In genomic region chr5:2705861-2706260, GRCh38 we compare ENCODE assay signal across 24 cellular contexts. TPM values are rescaled to one million over a fixed set of nuclear protein-coding genes. Genes with fewer than 3 reads are reported as not detected.
"Had no signal": no experiment of that assay in that cellular context is flagged by ENCODE, and none has a peak within 500 bp of the region (broad histone marks: within the 10 kb centered on the region; RNA-seq: fewer than 3 reads in every experiment).

No MANE protein-coding gene starts in this region.

- H3K27me3 ChIP-seq: neural progenitor cell, neutrophil, pancreas, right lobe of liver, stomach, thyroid gland, tibial nerve, upper lobe of left lung, vagina had no signal

- H3K4me1 ChIP-seq: neural progenitor cell, pancreas, prostate gland, right lobe of liver, stomach, thyroid gland, tibial nerve, upper lobe of left lung, vagina had no signal

- H3K36me3 ChIP-seq: neural progenitor cell, neutrophil, pancreas, prostate gland, right lobe of liver, stomach, thoracic aorta, thyroid gland, tibial nerve, upper lobe of left lung, vagina had no signal

- H3K27ac ChIP-seq: neural progenitor cell, neutrophil, pancreas, prostate gland, right lobe of liver, skin epidermis, stomach, thoracic aorta, thyroid gland, tibial nerve, upper lobe of left lung, vagina had no signal

- H3K9me3 ChIP-seq: neutrophil, pancreas, prostate gland, right lobe of liver, stomach, thoracic aorta, thyroid gland, upper lobe of left lung, vagina had no signal

- H3K9ac ChIP-seq: neural progenitor cell had no signal

- H2AFZ ChIP-seq: neural progenitor cell had no signal

- H3K4me3 ChIP-seq: neural progenitor cell, pancreas, prostate gland, right lobe of liver, skin epidermis, stomach, thoracic aorta, thyroid gland, tibial nerve, upper lobe of left lung, vagina had no signal

- FAIRE-seq: pancreas, urothelium cell line had no signal

- H3K4me2 ChIP-seq: neural progenitor cell had no signal

- DNase-seq: naive thymus-derived CD4-positive, alpha-beta T cell; natural killer cell; nucleus accumbens; pancreas; right cardiac atrium; right lobe of liver; stimulated activated CD4-positive, alpha-beta T cell treated with anti-CD3 and anti-CD28 coated beads, Interleukin-15, amount 100 ng/mL, for 24 hours; stimulated activated CD4-positive, alpha-beta T cell treated with anti-CD3 and anti-CD28 coated beads, Interleukin-2, amount 100 ng/mL, for 24 hours; stimulated activated CD4-positive, alpha-beta T cell treated with anti-CD3 and anti-CD28 coated beads, Interleukin-2, amount 100 ng/mL, for 48 hours; stimulated activated CD4-positive, alpha-beta T cell treated with anti-CD3 and anti-CD28 coated beads, Interleukin-4, amount 100 ng/mL, for 24 hours; stimulated activated naive B cell treated with anti-CD40 and anti-IgM and Interleukin-4, amounts not matched to agents 10 μg/mL and 1 μg/mL and 100 μg/mL, for 72 hours; stimulated activated naive CD4-positive, alpha-beta T cell treated with Interleukin-2 at 50 U/mL for 16 hours; stomach; thyroid gland; trophoblast cell had no signal

RNA-seq across cellular contexts. Expression of gene IRX2, which starts 45.6 kb away (rescaled TPM):
- polyA plus RNA-seq: naive thymus-derived CD4-positive, alpha-beta T cell had no signal
